1 cellular context compared by ENCODE assay signal in genomic region chr19:34404109-34404909, GRCh38.
TF ChIP-seq lines count a peak whose summit lies in the region.

Gene PDCD2L (plus strand): TSS chr19:34404399. CDS start chr19:34404431, 32 bp downstream.

TF ChIP-seq in K562, 482 proteins besides CTCF, POLR2A, EP300 and RAD21 (continued from another document and continues in another):
- TF ChIP-seq THAP12 (CRISPR knock-in tag; IDR thresholded peaks at IDR 0.05) = 0 out of 2 replicates have a peak, but pooled peaks have one; percentile 13
- peak; percentile 56 for TF ChIP-seq TAF1 (IDR thresholded peaks at IDR 0.05; ENCODE audit: control insufficient read depth, extremely low read depth, insufficient read depth, low read length, severe bottlenecking)
- 0 out of 2 replicates have a peak, but pooled peaks have one; percentile 45 for TF ChIP-seq ATF6 (CRISPR knock-in tag; IDR thresholded peaks at IDR 0.05)
- 0 out of 2 replicates have a peak, but pooled peaks have one; percentile 51 for TF ChIP-seq NR2C2 (CRISPR knock-in tag; IDR thresholded peaks at IDR 0.05)
- peak; percentile 52 for TF ChIP-seq NR2C2 (tag; IDR thresholded peaks at IDR 0.05)
- peak; percentile 40 for TF ChIP-seq FIP1L1 (IDR thresholded peaks at IDR 0.05; ENCODE audit: low read depth, low read length, poor library complexity, severe bottlenecking)
- peak; percentile 68 for TF ChIP-seq USF1 (CRISPR knock-in tag; IDR thresholded peaks at IDR 0.05)
- peak; percentile 98 for TF ChIP-seq MGA (IDR thresholded peaks at IDR 0.05)
- TF ChIP-seq TOE1 (IDR thresholded peaks at IDR 0.05; ENCODE audit: borderline replicate concordance) = no peak
- TF ChIP-seq TOE1 (CRISPR knock-in tag; IDR thresholded peaks at IDR 0.05; ENCODE audit: borderline replicate concordance, low read depth) = 0 out of 2 replicates have a peak, but pooled peaks have one; percentile 75
- peak; percentile 81 for TF ChIP-seq POLR2B (IDR thresholded peaks at IDR 0.05; ENCODE audit: low read depth, partially characterized antibody)
- no peak for TF ChIP-seq ELF4 (CRISPR knock-in tag; IDR thresholded peaks at IDR 0.05)
- TF ChIP-seq PCBP1 (IDR thresholded peaks at IDR 0.05; ENCODE audit: low read depth, low read length, poor library complexity, severe bottlenecking) = peak; percentile 29
- TF ChIP-seq RNF2 (IDR thresholded peaks at IDR 0.05) = no peak
- TF ChIP-seq JUND (IDR thresholded peaks at IDR 0.05; ENCODE audit: borderline replicate concordance, low read depth, low read length) = peak; percentile 36; the same call in 1 of the 2 replicates
- TF ChIP-seq JUND (tag; IDR thresholded peaks at IDR 0.05; ENCODE audit: borderline replicate concordance, low read depth, low read length) = no peak
- TF ChIP-seq ZMIZ1 (IDR thresholded peaks at IDR 0.05; ENCODE audit: low read depth in 2 of 2, low read length in 2 of 2) = no peak
- TF ChIP-seq KAT7 (CRISPR knock-in tag; IDR thresholded peaks at IDR 0.05; ENCODE audit: borderline replicate concordance) = peak; percentile 65; the same call in 1 of the 2 replicates
- TF ChIP-seq EP400 (IDR thresholded peaks at IDR 0.05) = peak; percentile 89
- no peak for TF ChIP-seq RBM34 (IDR thresholded peaks at IDR 0.05; ENCODE audit: borderline replicate concordance, insufficient read depth, low read length)
- peak; percentile 66; the same call in 1 of the 2 replicates for TF ChIP-seq ZNF740 (CRISPR knock-in tag; IDR thresholded peaks at IDR 0.05)
- no peak for TF ChIP-seq ZNF740 (tag; IDR thresholded peaks at IDR 0.05)
- TF ChIP-seq MYC (IDR thresholded peaks at IDR 0.05; ENCODE audit: low read depth, low read length) = peak; percentile 75
- TF ChIP-seq MYC (CRISPR knock-in tag; IDR thresholded peaks at IDR 0.05; ENCODE audit: borderline replicate concordance, low read depth) = peak; percentile 88
- no peak for TF ChIP-seq PKNOX1 (IDR thresholded peaks at IDR 0.05)
- peak; percentile 96 for TF ChIP-seq L3MBTL2 (IDR thresholded peaks at IDR 0.05)
- peak; percentile 90 to 96 for TF ChIP-seq MNT (conservative IDR thresholded peaks at IDR 0.05)
- no peak for TF ChIP-seq ZNF217 (CRISPR knock-in tag; IDR thresholded peaks at IDR 0.05)
- TF ChIP-seq POU5F1 (IDR thresholded peaks at IDR 0.05; ENCODE audit: borderline replicate concordance, low read depth, low read length, partially characterized antibody) = peak; percentile 40
